Comparison of ENCODE assay signal across 39 cellular contexts in the genomic region with DNA sequence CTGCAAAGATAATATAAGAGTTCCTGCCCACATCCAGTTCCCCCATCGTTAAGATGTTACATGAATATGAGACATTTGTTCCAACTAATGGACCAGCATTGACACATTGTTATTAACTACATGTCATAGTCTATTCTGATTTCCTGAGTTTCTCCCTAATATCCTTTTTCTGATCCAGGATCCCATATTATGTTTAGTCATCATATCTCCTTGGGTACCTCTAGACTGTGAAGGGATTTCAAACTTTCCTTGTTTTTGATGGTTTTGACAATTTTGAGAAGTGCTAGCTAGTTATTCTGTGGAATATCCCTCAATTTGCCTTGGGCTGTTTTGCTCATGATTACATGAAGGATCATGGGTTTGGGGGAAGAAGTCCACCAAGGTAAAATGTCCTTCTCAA. TPM values are rescaled to one million over a fixed set of nuclear protein-coding genes. Genes with fewer than 3 reads are reported as not detected.
"Had no signal": no experiment of that assay in that cellular context is flagged by ENCODE, and none has a peak within 500 bp of the region (broad histone marks: within the 10 kb centered on the region; RNA-seq: fewer than 3 reads in every experiment).

No MANE protein-coding gene starts in this region.

- H3K4me3 ChIP-seq: MG63 had no signal

- DNase-seq: Karpas-422, Kasumi-1, MG63, MM.1S, MV-4-11, NCI-H1048, NCI-H1092, NCI-H1092 treated with DMSO at 0.1 percent for 48 hours, NCI-H1105, NCI-H1105 treated with DMSO at 0.1 percent for 48 hours, NCI-H1417, NCI-H1417 treated with DMSO at 0.1 percent for 48 hours, NCI-H1436, NCI-H1436 treated with DMSO at 0.1 percent for 48 hours, NCI-H146, NCI-H1694, NCI-H1694 treated with DMSO at 0.1 percent for 48 hours, NCI-H187, NCI-H187 treated with DMSO at 0.1 percent for 48 hours, NCI-H1930, NCI-H2029, NCI-H2029 treated with DMSO at 0.1 percent for 48 hours, NCI-H2081, NCI-H2081 treated with DMSO at 0.1 percent for 48 hours, NCI-H2107, NCI-H2171, NCI-H2171 treated with DMSO at 0.1 percent for 48 hours, NCI-H2227 treated with DMSO at 0.1 percent for 48 hours, NCI-H226, NCI-H345, NCI-H446, NCI-H446 treated with DMSO at 0.1 percent for 48 hours, NCI-H510A, NCI-H510A treated with DMSO at 0.1 percent for 48 hours, NCI-H524, NCI-H524 treated with DMSO at 0.1 percent for 48 hours had no signal

- H3K36me3 ChIP-seq: MG63 had no signal

RNA-seq across cellular contexts. Expression of a gene that starts 42.4 kb away (rescaled TPM):
- total RNA-seq: LHCN-M2, M059J, NCI-H460 had no signal
